Comparison of ENCODE assay signal across 1 cellular context in the genomic region with DNA sequence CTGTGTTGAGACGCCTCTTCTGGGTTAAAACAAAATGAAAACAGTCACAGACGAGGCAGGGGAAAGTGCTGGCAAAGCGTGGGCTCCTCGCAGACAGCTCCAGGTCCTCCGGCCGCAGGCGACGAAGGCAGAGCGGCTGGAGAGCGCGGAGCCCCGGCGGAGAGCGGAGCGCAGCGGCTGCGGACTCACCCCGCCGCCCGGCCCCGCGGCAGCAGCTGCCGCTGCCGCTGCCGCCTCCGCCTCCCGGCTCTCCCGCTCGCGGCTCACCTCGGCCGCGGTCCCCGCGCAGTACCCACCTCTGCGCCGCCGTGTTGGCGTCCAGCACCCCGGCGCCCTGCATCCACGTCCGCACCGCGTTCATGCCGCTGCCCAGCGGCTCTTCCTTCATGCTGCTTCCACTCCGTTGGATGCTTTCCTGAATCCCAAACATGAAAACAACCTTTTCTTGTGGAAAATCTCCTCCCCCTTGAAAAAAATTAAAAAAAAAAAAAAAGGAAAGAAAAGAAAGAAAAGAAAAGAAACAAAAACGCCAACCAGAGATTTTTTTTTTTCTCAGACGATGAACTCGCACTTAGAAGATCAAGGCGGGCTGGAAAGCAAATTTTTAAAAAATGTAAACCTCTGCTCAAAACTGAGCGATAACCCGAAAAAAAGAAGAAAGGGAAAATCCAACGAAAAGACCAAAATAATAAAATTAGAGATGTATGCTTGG.
TF ChIP-seq lines count a peak whose summit lies in the region.

No MANE protein-coding gene starts in this region.

TF ChIP-seq in K562, 482 proteins besides CTCF, POLR2A, EP300 and RAD21 (continued from another document and continues in another):
- TF ChIP-seq, protein P1, sequence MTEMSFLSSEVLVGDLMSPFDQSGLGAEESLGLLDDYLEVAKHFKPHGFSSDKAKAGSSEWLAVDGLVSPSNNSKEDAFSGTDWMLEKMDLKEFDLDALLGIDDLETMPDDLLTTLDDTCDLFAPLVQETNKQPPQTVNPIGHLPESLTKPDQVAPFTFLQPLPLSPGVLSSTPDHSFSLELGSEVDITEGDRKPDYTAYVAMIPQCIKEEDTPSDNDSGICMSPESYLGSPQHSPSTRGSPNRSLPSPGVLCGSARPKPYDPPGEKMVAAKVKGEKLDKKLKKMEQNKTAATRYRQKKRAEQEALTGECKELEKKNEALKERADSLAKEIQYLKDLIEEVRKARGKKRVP (CRISPR knock-in tag; IDR thresholded peaks at IDR 0.05), result no peak
- no peak for TF ChIP-seq EZH2 (IDR thresholded peaks at IDR 0.05; ENCODE audit: borderline replicate concordance, low read depth, low read length)
- no peak for TF ChIP-seq FIP1L1 (IDR thresholded peaks at IDR 0.05; ENCODE audit: low read depth, low read length, poor library complexity, severe bottlenecking)
- TF ChIP-seq, protein P2, sequence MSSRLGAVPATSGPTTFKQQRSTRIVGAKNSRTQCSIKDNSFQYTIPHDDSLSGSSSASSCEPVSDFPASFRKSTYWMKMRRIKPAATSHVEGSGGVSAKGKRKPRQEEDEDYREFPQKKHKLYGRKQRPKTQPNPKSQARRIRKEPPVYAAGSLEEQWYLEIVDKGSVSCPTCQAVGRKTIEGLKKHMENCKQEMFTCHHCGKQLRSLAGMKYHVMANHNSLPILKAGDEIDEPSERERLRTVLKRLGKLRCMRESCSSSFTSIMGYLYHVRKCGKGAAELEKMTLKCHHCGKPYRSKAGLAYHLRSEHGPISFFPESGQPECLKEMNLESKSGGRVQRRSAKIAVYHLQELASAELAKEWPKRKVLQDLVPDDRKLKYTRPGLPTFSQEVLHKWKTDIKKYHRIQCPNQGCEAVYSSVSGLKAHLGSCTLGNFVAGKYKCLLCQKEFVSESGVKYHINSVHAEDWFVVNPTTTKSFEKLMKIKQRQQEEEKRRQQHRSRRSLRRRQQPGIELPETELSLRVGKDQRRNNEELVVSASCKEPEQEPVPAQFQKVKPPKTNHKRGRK (tag; IDR thresholded peaks at IDR 0.05), result peak; percentile 99; the same call in 1 of the 2 replicates
- TF ChIP-seq MTF1 (CRISPR knock-in tag; IDR thresholded peaks at IDR 0.05; ENCODE audit: borderline replicate concordance), result no peak
- TF ChIP-seq WHSC1 (IDR thresholded peaks at IDR 0.05; ENCODE audit: low read length), result no peak
- no peak for TF ChIP-seq ZNF253 (CRISPR knock-in tag; conservative IDR thresholded peaks at IDR 0.05)
- TF ChIP-seq TOE1 (IDR thresholded peaks at IDR 0.05; ENCODE audit: borderline replicate concordance), result no peak
- no peak for TF ChIP-seq TOE1 (CRISPR knock-in tag; IDR thresholded peaks at IDR 0.05; ENCODE audit: borderline replicate concordance, low read depth)
- TF ChIP-seq RBBP5 (IDR thresholded peaks at IDR 0.05; ENCODE audit: borderline replicate concordance, insufficient read depth, low read length, poor library complexity, severe bottlenecking), result no peak
- TF ChIP-seq POLR3A (IDR thresholded peaks at IDR 0.05; ENCODE audit: borderline replicate concordance, extremely low read depth, insufficient read depth, insufficient read length), result no peak
- TF ChIP-seq MIER1 (IDR thresholded peaks at IDR 0.05; ENCODE audit: low read depth), result no peak
- no peak for TF ChIP-seq ERF (CRISPR knock-in tag; IDR thresholded peaks at IDR 0.05)
- TF ChIP-seq, protein P3, sequence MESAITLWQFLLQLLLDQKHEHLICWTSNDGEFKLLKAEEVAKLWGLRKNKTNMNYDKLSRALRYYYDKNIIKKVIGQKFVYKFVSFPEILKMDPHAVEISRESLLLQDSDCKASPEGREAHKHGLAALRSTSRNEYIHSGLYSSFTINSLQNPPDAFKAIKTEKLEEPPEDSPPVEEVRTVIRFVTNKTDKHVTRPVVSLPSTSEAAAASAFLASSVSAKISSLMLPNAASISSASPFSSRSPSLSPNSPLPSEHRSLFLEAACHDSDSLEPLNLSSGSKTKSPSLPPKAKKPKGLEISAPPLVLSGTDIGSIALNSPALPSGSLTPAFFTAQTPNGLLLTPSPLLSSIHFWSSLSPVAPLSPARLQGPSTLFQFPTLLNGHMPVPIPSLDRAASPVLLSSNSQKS (CRISPR knock-in tag; IDR thresholded peaks at IDR 0.05), result no peak
- TF ChIP-seq ZNF232 (CRISPR knock-in tag; IDR thresholded peaks at IDR 0.05), result no peak
- no peak for TF ChIP-seq ZC3H11A (IDR thresholded peaks at IDR 0.05; ENCODE audit: low read depth, low read length)
- TF ChIP-seq MCM2 (IDR thresholded peaks at IDR 0.05; ENCODE audit: low read depth), result no peak
- no peak for TF ChIP-seq DNMT1 (IDR thresholded peaks at IDR 0.05)
- TF ChIP-seq ZNF12 (CRISPR knock-in tag; IDR thresholded peaks at IDR 0.05), result no peak
- peak; percentile 52 for TF ChIP-seq CCNT2 (IDR thresholded peaks at IDR 0.05; ENCODE audit: borderline replicate concordance, extremely low read depth, insufficient read length, low read depth, low read length)
- no peak for TF ChIP-seq ZNF75A (CRISPR knock-in tag; IDR thresholded peaks at IDR 0.05)
- TF ChIP-seq RFX5 (IDR thresholded peaks at IDR 0.05; ENCODE audit: low read depth, low read length), result no peak
- no peak for TF ChIP-seq CEBPG (CRISPR knock-in tag; IDR thresholded peaks at IDR 0.05)
- no peak for TF ChIP-seq CEBPG (tag; conservative IDR thresholded peaks at IDR 0.05 in 1 of 2, IDR thresholded peaks at IDR 0.05 in 1 of 2)
- no peak for TF ChIP-seq DMBX1 (CRISPR knock-in tag; IDR thresholded peaks at IDR 0.05; ENCODE audit: borderline replicate concordance)
- peak; percentile 22 for TF ChIP-seq HMGN3 (IDR thresholded peaks at IDR 0.05; ENCODE audit: borderline replicate concordance, extremely low read depth, insufficient read length, low read depth, low read length)
- TF ChIP-seq GATAD2A (IDR thresholded peaks at IDR 0.05), result no peak
- no peak for TF ChIP-seq TAF1 (IDR thresholded peaks at IDR 0.05; ENCODE audit: control insufficient read depth, extremely low read depth, insufficient read depth, low read length, severe bottlenecking)
- peak; percentile 46 to 54; a peak in 2 of 4 replicates for TF ChIP-seq NRF1 (conservative IDR thresholded peaks at IDR 0.05 in 1 of 2, IDR thresholded peaks at IDR 0.05 in 1 of 2)
- TF ChIP-seq, protein P4, sequence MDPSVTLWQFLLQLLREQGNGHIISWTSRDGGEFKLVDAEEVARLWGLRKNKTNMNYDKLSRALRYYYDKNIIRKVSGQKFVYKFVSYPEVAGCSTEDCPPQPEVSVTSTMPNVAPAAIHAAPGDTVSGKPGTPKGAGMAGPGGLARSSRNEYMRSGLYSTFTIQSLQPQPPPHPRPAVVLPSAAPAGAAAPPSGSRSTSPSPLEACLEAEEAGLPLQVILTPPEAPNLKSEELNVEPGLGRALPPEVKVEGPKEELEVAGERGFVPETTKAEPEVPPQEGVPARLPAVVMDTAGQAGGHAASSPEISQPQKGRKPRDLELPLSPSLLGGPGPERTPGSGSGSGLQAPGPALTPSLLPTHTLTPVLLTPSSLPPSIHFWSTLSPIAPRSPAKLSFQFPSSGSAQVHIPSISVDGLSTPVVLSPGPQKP (CRISPR knock-in tag; IDR thresholded peaks at IDR 0.05), result no peak
- 0 out of 4 replicates have a peak, but pooled peaks of 1 of the 2 experiments have one; percentile 28 for TF ChIP-seq KDM4B (IDR thresholded peaks at IDR 0.05; ENCODE audit: borderline replicate concordance in 2 of 2, low read depth in 1 of 2)
- TF ChIP-seq, protein P5, sequence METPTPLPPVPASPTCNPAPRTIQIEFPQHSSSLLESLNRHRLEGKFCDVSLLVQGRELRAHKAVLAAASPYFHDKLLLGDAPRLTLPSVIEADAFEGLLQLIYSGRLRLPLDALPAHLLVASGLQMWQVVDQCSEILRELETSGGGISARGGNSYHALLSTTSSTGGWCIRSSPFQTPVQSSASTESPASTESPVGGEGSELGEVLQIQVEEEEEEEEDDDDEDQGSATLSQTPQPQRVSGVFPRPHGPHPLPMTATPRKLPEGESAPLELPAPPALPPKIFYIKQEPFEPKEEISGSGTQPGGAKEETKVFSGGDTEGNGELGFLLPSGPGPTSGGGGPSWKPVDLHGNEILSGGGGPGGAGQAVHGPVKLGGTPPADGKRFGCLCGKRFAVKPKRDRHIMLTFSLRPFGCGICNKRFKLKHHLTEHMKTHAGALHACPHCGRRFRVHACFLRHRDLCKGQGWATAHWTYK (CRISPR knock-in tag; IDR thresholded peaks at IDR 0.05), result no peak
- no peak for TF ChIP-seq THRAP3 (IDR thresholded peaks at IDR 0.05; ENCODE audit: borderline replicate concordance)
- no peak for TF ChIP-seq RNF2 (IDR thresholded peaks at IDR 0.05)
- peak; percentile 52; the same call in 1 of the 2 replicates for TF ChIP-seq RB1 (IDR thresholded peaks at IDR 0.05; ENCODE audit: low read depth)
- no peak for TF ChIP-seq ZNF695 (CRISPR knock-in tag; IDR thresholded peaks at IDR 0.05)
- no peak for TF ChIP-seq ZNF561 (CRISPR knock-in tag; conservative IDR thresholded peaks at IDR 0.05)
- no peak for TF ChIP-seq NFRKB (IDR thresholded peaks at IDR 0.05; ENCODE audit: low read depth)
- TF ChIP-seq YY1 (IDR thresholded peaks at IDR 0.05; ENCODE audit: borderline replicate concordance in 1 of 3, control insufficient read depth in 1 of 3, extremely low read depth in 1 of 3, insufficient read depth in 3 of 3, insufficient read length in 1 of 3, insufficient replicate concordance in 2 of 3, low read depth in 1 of 3, low read length in 2 of 3), result peak in 1 of 3 experiments; percentile 15
- TF ChIP-seq MEIS2 (IDR thresholded peaks at IDR 0.05; ENCODE audit: partially characterized antibody), result no peak
- 0 out of 2 replicates have a peak, but pooled peaks have one; percentile 20 for TF ChIP-seq L3MBTL2 (IDR thresholded peaks at IDR 0.05)
- TF ChIP-seq HNRNPL (IDR thresholded peaks at IDR 0.05; ENCODE audit: low read depth, low read length), result no peak
- TF ChIP-seq ZFP36 (IDR thresholded peaks at IDR 0.05; ENCODE audit: low read depth, low read length, partially characterized antibody), result no peak
- 0 out of 2 replicates have a peak, but pooled peaks have one; percentile 10 for TF ChIP-seq EGR1 (conservative IDR thresholded peaks at IDR 0.05)
- TF ChIP-seq FOXJ2 (tag; IDR thresholded peaks at IDR 0.05), result no peak
- TF ChIP-seq NR2F6 (CRISPR knock-in tag; IDR thresholded peaks at IDR 0.05), result no peak
- TF ChIP-seq CBX3 (IDR thresholded peaks at IDR 0.05; ENCODE audit: borderline replicate concordance in 1 of 2, low read length in 2 of 2), result no peak
- no peak for TF ChIP-seq BHLHE40 (IDR thresholded peaks at IDR 0.05; ENCODE audit: low read length)
- TF ChIP-seq TEAD1 (CRISPR knock-in tag; IDR thresholded peaks at IDR 0.05), result no peak
- TF ChIP-seq, protein P6, sequence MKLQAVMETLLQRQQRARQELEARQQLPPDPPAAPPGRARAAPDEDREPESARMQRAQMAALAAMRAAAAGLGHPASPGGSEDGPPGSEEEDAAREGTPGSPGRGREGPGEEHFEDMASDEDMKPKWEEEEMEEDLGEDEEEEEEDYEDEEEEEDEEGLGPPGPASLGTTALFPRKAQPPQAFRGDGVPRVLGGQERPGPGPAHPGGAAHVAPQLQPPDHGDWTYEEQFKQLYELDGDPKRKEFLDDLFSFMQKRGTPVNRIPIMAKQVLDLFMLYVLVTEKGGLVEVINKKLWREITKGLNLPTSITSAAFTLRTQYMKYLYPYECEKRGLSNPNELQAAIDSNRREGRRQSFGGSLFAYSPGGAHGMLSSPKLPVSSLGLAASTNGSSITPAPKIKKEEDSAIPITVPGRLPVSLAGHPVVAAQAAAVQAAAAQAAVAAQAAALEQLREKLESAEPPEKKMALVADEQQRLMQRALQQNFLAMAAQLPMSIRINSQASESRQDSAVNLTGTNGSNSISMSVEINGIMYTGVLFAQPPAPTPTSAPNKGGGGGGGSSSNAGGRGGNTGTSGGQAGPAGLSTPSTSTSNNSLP (IDR thresholded peaks at IDR 0.05; ENCODE audit: borderline replicate concordance, low read depth, low read length), result no peak
- TF ChIP-seq, protein P7, sequence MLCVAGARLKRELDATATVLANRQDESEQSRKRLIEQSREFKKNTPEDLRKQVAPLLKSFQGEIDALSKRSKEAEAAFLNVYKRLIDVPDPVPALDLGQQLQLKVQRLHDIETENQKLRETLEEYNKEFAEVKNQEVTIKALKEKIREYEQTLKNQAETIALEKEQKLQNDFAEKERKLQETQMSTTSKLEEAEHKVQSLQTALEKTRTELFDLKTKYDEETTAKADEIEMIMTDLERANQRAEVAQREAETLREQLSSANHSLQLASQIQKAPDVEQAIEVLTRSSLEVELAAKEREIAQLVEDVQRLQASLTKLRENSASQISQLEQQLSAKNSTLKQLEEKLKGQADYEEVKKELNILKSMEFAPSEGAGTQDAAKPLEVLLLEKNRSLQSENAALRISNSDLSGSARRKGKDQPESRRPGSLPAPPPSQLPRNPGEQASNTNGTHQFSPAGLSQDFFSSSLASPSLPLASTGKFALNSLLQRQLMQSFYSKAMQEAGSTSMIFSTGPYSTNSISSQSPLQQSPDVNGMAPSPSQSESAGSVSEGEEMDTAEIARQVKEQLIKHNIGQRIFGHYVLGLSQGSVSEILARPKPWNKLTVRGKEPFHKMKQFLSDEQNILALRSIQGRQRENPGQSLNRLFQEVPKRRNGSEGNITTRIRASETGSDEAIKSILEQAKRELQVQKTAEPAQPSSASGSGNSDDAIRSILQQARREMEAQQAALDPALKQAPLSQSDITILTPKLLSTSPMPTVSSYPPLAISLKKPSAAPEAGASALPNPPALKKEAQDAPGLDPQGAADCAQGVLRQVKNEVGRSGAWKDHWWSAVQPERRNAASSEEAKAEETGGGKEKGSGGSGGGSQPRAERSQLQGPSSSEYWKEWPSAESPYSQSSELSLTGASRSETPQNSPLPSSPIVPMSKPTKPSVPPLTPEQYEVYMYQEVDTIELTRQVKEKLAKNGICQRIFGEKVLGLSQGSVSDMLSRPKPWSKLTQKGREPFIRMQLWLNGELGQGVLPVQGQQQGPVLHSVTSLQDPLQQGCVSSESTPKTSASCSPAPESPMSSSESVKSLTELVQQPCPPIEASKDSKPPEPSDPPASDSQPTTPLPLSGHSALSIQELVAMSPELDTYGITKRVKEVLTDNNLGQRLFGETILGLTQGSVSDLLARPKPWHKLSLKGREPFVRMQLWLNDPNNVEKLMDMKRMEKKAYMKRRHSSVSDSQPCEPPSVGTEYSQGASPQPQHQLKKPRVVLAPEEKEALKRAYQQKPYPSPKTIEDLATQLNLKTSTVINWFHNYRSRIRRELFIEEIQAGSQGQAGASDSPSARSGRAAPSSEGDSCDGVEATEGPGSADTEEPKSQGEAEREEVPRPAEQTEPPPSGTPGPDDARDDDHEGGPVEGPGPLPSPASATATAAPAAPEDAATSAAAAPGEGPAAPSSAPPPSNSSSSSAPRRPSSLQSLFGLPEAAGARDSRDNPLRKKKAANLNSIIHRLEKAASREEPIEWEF (CRISPR knock-in tag; IDR thresholded peaks at IDR 0.05), result no peak
- TF ChIP-seq, protein P8, sequence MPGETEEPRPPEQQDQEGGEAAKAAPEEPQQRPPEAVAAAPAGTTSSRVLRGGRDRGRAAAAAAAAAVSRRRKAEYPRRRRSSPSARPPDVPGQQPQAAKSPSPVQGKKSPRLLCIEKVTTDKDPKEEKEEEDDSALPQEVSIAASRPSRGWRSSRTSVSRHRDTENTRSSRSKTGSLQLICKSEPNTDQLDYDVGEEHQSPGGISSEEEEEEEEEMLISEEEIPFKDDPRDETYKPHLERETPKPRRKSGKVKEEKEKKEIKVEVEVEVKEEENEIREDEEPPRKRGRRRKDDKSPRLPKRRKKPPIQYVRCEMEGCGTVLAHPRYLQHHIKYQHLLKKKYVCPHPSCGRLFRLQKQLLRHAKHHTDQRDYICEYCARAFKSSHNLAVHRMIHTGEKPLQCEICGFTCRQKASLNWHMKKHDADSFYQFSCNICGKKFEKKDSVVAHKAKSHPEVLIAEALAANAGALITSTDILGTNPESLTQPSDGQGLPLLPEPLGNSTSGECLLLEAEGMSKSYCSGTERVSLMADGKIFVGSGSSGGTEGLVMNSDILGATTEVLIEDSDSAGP (CRISPR knock-in tag; IDR thresholded peaks at IDR 0.05), result no peak
- no peak for TF ChIP-seq MED1 (CRISPR knock-in tag; IDR thresholded peaks at IDR 0.05; ENCODE audit: borderline replicate concordance)
- no peak for TF ChIP-seq ZKSCAN1 (IDR thresholded peaks at IDR 0.05; ENCODE audit: low read depth, low read length)
- no peak for TF ChIP-seq KAT8 (IDR thresholded peaks at IDR 0.05; ENCODE audit: low read depth)
